ENCODE assay signal across 26 cellular contexts in genomic region chr2:176960736-176961135, GRCh38.
DNase-seq lines count a peak whose midpoint lies in the region; ATAC-seq, FAIRE-seq and TF ChIP-seq lines count a peak whose summit lies in the region.
"Had no signal": no experiment of that assay in that cellular context is flagged by ENCODE, and none has a peak within 500 bp of the region (broad histone marks: within the 10 kb centered on the region; RNA-seq: fewer than 3 reads in every experiment).

No MANE protein-coding gene starts in this region.

- H3K4me3 Mint-ChIP-seq in mesothelial cell of epicardium, result no peak overlapping the region
- H3K4me3 Mint-ChIP-seq: activated CD4-positive, alpha-beta T cell treated with anti-CD3 and anti-CD28 coated beads, Interleukin-2, amount 10 ng/mL, durations not matched to agents 24 days and 14 days; activated naive CD4-positive, alpha-beta T cell treated with anti-CD3 and anti-CD28 coated beads for 36 hours; dendritic cell treated with granulocyte-macrophage colony-stimulating factor and Interleukin-4, amounts not matched to agents 40 ng/mL and 50 ng/mL, for 4 days; memory B cell had no signal

- TF ChIP-seq CTCF in K562 (IDR thresholded peaks at IDR 0.05 in 2 of 3, conservative IDR thresholded peaks at IDR 0.05 in 1 of 3; ENCODE audit: insufficient read depth in 2 of 3, low read depth in 1 of 3, low read length in 3 of 3) (no peak), mesothelial cell of epicardium (IDR thresholded peaks at IDR 0.05; ENCODE audit: unreplicated experiment) (no peak), SK-N-SH (IDR thresholded peaks at IDR 0.05) (no peak), ovary (IDR thresholded peaks at IDR 0.05) (no peak)

- ATAC-seq in K562 (no peak), GM19463 (IDR thresholded peaks at IDR 0.05; ENCODE audit: unreplicated experiment) (no peak), HG03521 (IDR thresholded peaks at IDR 0.05; ENCODE audit: unreplicated experiment) (no peak)
- ATAC-seq: psoas muscle had no signal

- BruUV-seq in K562 (replicated peaks; lab: Mats Ljungman, UMichigan), result no TSS peak

- no peaks in the 10 kb centered on the region for H3F3A ChIP-seq in SK-N-SH (replicated peaks; ENCODE audit: insufficient read depth)

- H3K9me1 ChIP-seq in K562 (ENCODE audit: control insufficient read depth, insufficient read depth, low read length), result no peaks in the 10 kb centered on the region

- H3K36me3 ChIP-seq in H7 (replicated peaks; ENCODE audit: control insufficient read depth, insufficient read depth, low read length) (no peaks in the 10 kb centered on the region), K562 (ENCODE audit: control insufficient read depth, insufficient read depth, low read length) (no peaks in the 10 kb centered on the region), SK-N-SH (replicated peaks in 1 of 2; ENCODE audit: control insufficient read depth in 1 of 2, insufficient read depth in 2 of 2, low read length in 1 of 2) (no peaks in the 10 kb centered on the region), ovary (no peaks in the 10 kb centered on the region)
- H3K36me3 ChIP-seq: esophagus muscularis mucosa, vagina, WERI-Rb-1 had no signal

- no peak for FAIRE-seq in K562 (lab: Jason Lieb, UNC)
- FAIRE-seq: GM12892 had no signal

- H4K20me1 ChIP-seq in K562 (replicated peaks; ENCODE audit: control insufficient read depth, insufficient read depth, low read length) (no peaks in the 10 kb centered on the region), SK-N-SH (ENCODE audit: insufficient read depth) (no peaks in the 10 kb centered on the region)

- H3K27ac Mint-ChIP-seq in mesothelial cell of epicardium, result peak overlapping the region; percentile 36
- H3K27ac Mint-ChIP-seq: activated CD4-positive, alpha-beta T cell treated with anti-CD3 and anti-CD28 coated beads, Interleukin-2, amount 10 ng/mL, durations not matched to agents 24 days and 14 days; activated naive CD4-positive, alpha-beta T cell treated with anti-CD3 and anti-CD28 coated beads for 36 hours; dendritic cell treated with granulocyte-macrophage colony-stimulating factor and Interleukin-4, amounts not matched to agents 40 ng/mL and 50 ng/mL, for 4 days; memory B cell had no signal

- TF ChIP-seq POLR2A in K562 (conservative IDR thresholded peaks at IDR 0.05) (no peak), ovary (IDR thresholded peaks at IDR 0.05) (no peak)

- H3K36me3 Mint-ChIP-seq in mesothelial cell of epicardium, result no peaks in the 10 kb centered on the region
- H3K36me3 Mint-ChIP-seq: memory B cell had no signal

- H3K79me2 ChIP-seq in K562 (ENCODE audit: control insufficient read depth, insufficient read depth, low read length), result no peaks in the 10 kb centered on the region
- no peaks in the 10 kb centered on the region for H3K79me2 ChIP-seq in SK-N-SH (ENCODE audit: insufficient read depth)

- TF ChIP-seq RAD21 in K562 (CRISPR knock-in tag; conservative IDR thresholded peaks at IDR 0.05 in 1 of 2, IDR thresholded peaks at IDR 0.05 in 1 of 2) (no peak), SK-N-SH (IDR thresholded peaks at IDR 0.05; ENCODE audit: low read length) (no peak)

- H3K4me2 ChIP-seq in K562 (ENCODE audit: insufficient read depth, low read length), result no peak overlapping the region
- H3K4me2 ChIP-seq in SK-N-SH, result no peak overlapping the region

- H3K4me3 ChIP-seq in H7 (ENCODE audit: insufficient read depth, low read depth, low read length) (no peak overlapping the region), K562 (no peak overlapping the region), SK-N-SH (ENCODE audit: low read depth in 2 of 2, low read length in 1 of 2) (no peak overlapping the region), ovary (no peak overlapping the region)
- H3K4me3 ChIP-seq: esophagus muscularis mucosa, psoas muscle, testis, vagina had no signal

- no peaks in the 10 kb centered on the region for H3K9me2 ChIP-seq in SK-N-SH

- 3% methylated on average over 5 of the region's 5 CpGs for WGBS in K562 (ENCODE audit: insufficient coverage, low coverage, missing lambda C conversion rate)
- 27% methylated on average over 5 of the region's 5 CpGs for WGBS in SK-N-SH (ENCODE audit: low lambda C conversion rate)
- WGBS in ovary, 3 donors, result 50 to 72% (median 58%) methylated on average over 5 of the region's 5 CpGs

- H2AFZ ChIP-seq in K562 (ENCODE audit: low read depth, low read length), result no peak overlapping the region
- H2AFZ ChIP-seq in SK-N-SH (ENCODE audit: low read depth), result no peak overlapping the region

- peaks cover 45% of the 10 kb centered on the region for H3K4me1 Mint-ChIP-seq in mesothelial cell of epicardium
- H3K4me1 Mint-ChIP-seq: activated CD4-positive, alpha-beta T cell treated with anti-CD3 and anti-CD28 coated beads, Interleukin-2, amount 10 ng/mL, durations not matched to agents 24 days and 14 days; memory B cell had no signal

- H3K27me3 ChIP-seq in H7 (ENCODE audit: control insufficient read depth, insufficient read depth, low read length) (no peaks in the 10 kb centered on the region; the same call in 1 of the 2 replicates), K562 (ENCODE audit: control insufficient read depth in 2 of 2, insufficient read depth in 2 of 2, low read length in 2 of 2) (0 out of 5 replicates have a peak, but pooled peaks cover 0 to 4% of the 10 kb centered on the region in 2 experiments), SK-N-SH (ENCODE audit: insufficient read depth) (no peaks in the 10 kb centered on the region), ovary (no peaks in the 10 kb centered on the region)
- H3K27me3 ChIP-seq: esophagus muscularis mucosa, testis, vagina had no signal

- no peak for TF ChIP-seq EP300 in K562 (IDR thresholded peaks at IDR 0.05; ENCODE audit: low read length)
- TF ChIP-seq EP300 in SK-N-SH (IDR thresholded peaks at IDR 0.05; ENCODE audit: borderline replicate concordance in 1 of 2, low read depth in 1 of 2, low read length in 1 of 2), result no peak
- TF ChIP-seq EP300 in ovary (IDR thresholded peaks at IDR 0.05), result no peak

- no peaks in the 10 kb centered on the region for H3K9me3 ChIP-seq in K562 (replicated peaks; ENCODE audit: control insufficient read depth, insufficient read depth, low read depth, low read length)
- no peaks in the 10 kb centered on the region for H3K9me3 ChIP-seq in SK-N-SH
- no peaks in the 10 kb centered on the region for H3K9me3 ChIP-seq in ovary
- H3K9me3 ChIP-seq: esophagus muscularis mucosa, psoas muscle, testis, vagina had no signal

- H3K27ac ChIP-seq in K562 (ENCODE audit: extremely low read depth, low read depth, low read length) (no peak overlapping the region), SK-N-SH (ENCODE audit: low read depth in 2 of 2, low read length in 1 of 2) (no peak overlapping the region), ovary (no peak overlapping the region)
- H3K27ac ChIP-seq: esophagus muscularis mucosa, psoas muscle, testis, vagina, WERI-Rb-1 had no signal

- no peaks in the 10 kb centered on the region for H3K9me3 Mint-ChIP-seq in mesothelial cell of epicardium
- H3K9me3 Mint-ChIP-seq: activated CD4-positive, alpha-beta T cell treated with anti-CD3 and anti-CD28 coated beads, Interleukin-2, amount 10 ng/mL, durations not matched to agents 24 days and 14 days; activated naive CD4-positive, alpha-beta T cell treated with anti-CD3 and anti-CD28 coated beads for 36 hours; dendritic cell treated with granulocyte-macrophage colony-stimulating factor and Interleukin-4, amounts not matched to agents 40 ng/mL and 50 ng/mL, for 4 days had no signal

- peaks cover 35% of the 10 kb centered on the region for H3K27me3 Mint-ChIP-seq in mesothelial cell of epicardium (ENCODE audit: low read depth)

- POLR2A ChIA-PET in K562 (lab: Yijun Ruan, JAX) (interaction anchor here (0.7 to 1.6 kb wide), 4 partner anchors 15 to 63 kb away, joined by 3 to 5 read pairs (median 3); no protein-coding TSS in a partner anchor), SK-N-SH (lab: Yijun Ruan, JAX) (no interaction called here)

- intact Hi-C loops in K562 (cut with micrococcal nuclease), result no loop called here
- intact Hi-C loops in ovary (cut with DNase I), result no loop called here

- CTCF ChIA-PET in K562 (lab: Yijun Ruan, JAX; ENCODE audit: low intra/inter-chr PET ratio) (no interaction called here), SK-N-SH (lab: Yijun Ruan, JAX) (interaction anchor here (1.2 to 1.7 kb wide), 4 partner anchors 8 to 188 kb away, joined by 3 to 6 read pairs (median 4); no protein-coding TSS in a partner anchor)

- H3K9ac ChIP-seq in K562 (ENCODE audit: insufficient read depth in 1 of 2, low read depth in 2 of 2, low read length in 2 of 2), result no peak overlapping the region
- H3K9ac ChIP-seq in SK-N-SH, result no peak overlapping the region

- H3K4me1 ChIP-seq in K562 (replicated peaks in 1 of 2; ENCODE audit: control insufficient read depth in 2 of 2, insufficient read depth in 2 of 2, low read length in 2 of 2) (no peaks in the 10 kb centered on the region), SK-N-SH (ENCODE audit: control insufficient read depth in 1 of 2, insufficient read depth in 2 of 2, low read depth in 1 of 2, low read length in 1 of 2) (peaks cover 0 to 5% of the 10 kb centered on the region in 2 experiments; a peak in 2 of 4 replicates), ovary (ENCODE audit: insufficient read depth) (no peaks in the 10 kb centered on the region)
- H3K4me1 ChIP-seq: esophagus muscularis mucosa, psoas muscle, testis, vagina had no signal

- DNase-seq in H7, result peak; percentile 6
- peak; percentile 87 for DNase-seq in NCI-H2227 treated with DMSO at 0.1 percent for 48 hours (lab: John Stamatoyannopoulos, UW)
- no peak for DNase-seq in K562 (ENCODE audit: extremely low read depth in 1 of 4, low spot score in 3 of 4)
- DNase-seq in mesothelial cell of epicardium (ENCODE audit: low spot score in 2 of 2, unreplicated experiment in 2 of 2), result no peak
- no peak for DNase-seq in SK-N-SH
- no peak for DNase-seq in ovary
- DNase-seq: activated CD4-positive, alpha-beta T cell treated with anti-CD3 and anti-CD28 coated beads, Interleukin-2, amount 10 ng/mL, durations not matched to agents 24 days and 14 days; activated naive CD4-positive, alpha-beta T cell treated with anti-CD3 and anti-CD28 coated beads for 36 hours; activated T-cell treated with anti-CD3 and anti-CD28 coated beads, Interleukin-2, amount 50 U/mL, for 48 hours; foreskin melanocyte; HCEC 1CT; NCI-H1436; NCI-H2107; NCI-H446 treated with DMSO at 0.1 percent for 48 hours; psoas muscle; stimulated activated naive CD4-positive, alpha-beta T cell treated with Interleukin-2 at 50 U/mL for 16 hours; T-helper 9 cell; testis; WERI-Rb-1 had no signal

- in situ Hi-C loops in K562 (cut with MboI), result no loop called here

TF ChIP-seq in K562, 482 proteins besides CTCF, POLR2A, EP300 and RAD21 (continues in another document):
- TF ChIP-seq CBFA2T2 (conservative IDR thresholded peaks at IDR 0.05), result peak; percentile 51
- no peak for TF ChIP-seq ZNF23 (CRISPR knock-in tag; IDR thresholded peaks at IDR 0.05)
- peak; percentile 89 for TF ChIP-seq RAD51 (IDR thresholded peaks at IDR 0.05; ENCODE audit: borderline replicate concordance, low read depth)

TF ChIP-seq in SK-N-SH, 30 proteins besides CTCF, POLR2A, EP300 and RAD21 (continues in another document):
- TF ChIP-seq ELF1 (IDR thresholded peaks at IDR 0.05) (no peak), RXRA (IDR thresholded peaks at IDR 0.05; ENCODE audit: borderline replicate concordance, low read depth) (no peak), NFIC (IDR thresholded peaks at IDR 0.05; ENCODE audit: borderline replicate concordance) (no peak)

Comparison
In these comparisons a context has a peak if more than half of its experiments do, and no peak if none do; other contexts are left out.
1. DNase-seq: peak in H7 (single experiment) and NCI-H2227 treated with DMSO at 0.1 percent for 48 hours (single experiment); none in K562 (0 of 4), mesothelial cell of epicardium (0 of 2), SK-N-SH (single experiment) and ovary (0 of 5).